Comparison of ENCODE assay signal across 25 cellular contexts in the genomic region with DNA sequence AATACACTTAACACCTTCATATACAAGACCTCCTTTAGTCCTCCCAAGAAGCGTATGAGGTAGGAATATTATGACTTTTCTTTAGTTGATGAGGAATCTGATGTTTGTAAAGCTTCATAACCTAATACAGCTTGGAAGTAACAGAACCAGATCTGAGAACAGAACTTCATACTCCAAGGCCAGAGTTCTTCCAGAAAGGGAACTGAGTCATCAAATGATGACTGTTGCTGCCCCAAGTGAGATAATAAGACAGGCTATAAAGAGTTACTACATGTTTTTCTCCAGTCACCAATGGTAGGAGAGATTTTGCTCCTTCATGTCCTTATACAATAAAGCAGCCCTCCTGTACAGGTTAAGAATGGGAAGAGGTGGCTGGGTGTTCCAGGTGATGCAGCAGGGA.
DNase-seq lines count a peak whose midpoint lies in the region; ATAC-seq, FAIRE-seq and TF ChIP-seq lines count a peak whose summit lies in the region.
"Had no signal": no experiment of that assay in that cellular context is flagged by ENCODE, and none has a peak within 500 bp of the region (broad histone marks: within the 10 kb centered on the region; RNA-seq: fewer than 3 reads in every experiment).

No MANE protein-coding gene starts in this region.

- no peak overlapping the region for H3K4me3 ChIP-seq in BJ (ENCODE audit: low read depth, low read length)
- H3K4me3 ChIP-seq in epithelial cell of esophagus (ENCODE audit: low read length): no peak overlapping the region
- H3K4me3 ChIP-seq in keratinocyte (ENCODE audit: control insufficient read depth in 2 of 3, extremely low read depth in 1 of 3, insufficient read depth in 2 of 3, low read depth in 1 of 3, low read length in 3 of 3): no peak overlapping the region
- no peak overlapping the region for H3K4me3 ChIP-seq in lower lobe of right lung
- H3K4me3 ChIP-seq: HAP-1, lung, sigmoid colon, SJCRH30 had no signal

- H4K20me1 ChIP-seq in keratinocyte (ENCODE audit: control insufficient read depth, extremely low read depth, insufficient read depth, low read length): no peaks in the 10 kb centered on the region

- no peaks in the 10 kb centered on the region for H3K79me2 ChIP-seq in keratinocyte (ENCODE audit: control insufficient read depth, insufficient read depth, low read length)

- intact Hi-C loops in left ventricle myocardium superior (cut with micrococcal nuclease): no loop called here
- intact Hi-C loops in lower lobe of right lung (cut with DNase I): no loop called here

- no peaks in the 10 kb centered on the region for H3K27me3 ChIP-seq in BJ (ENCODE audit: control insufficient read depth, insufficient read depth, low read length)
- no peaks in the 10 kb centered on the region for H3K27me3 ChIP-seq in keratinocyte (ENCODE audit: control insufficient read depth, extremely low read depth, insufficient read depth, low read length)
- no peaks in the 10 kb centered on the region for H3K27me3 ChIP-seq in lower lobe of right lung (ENCODE audit: low read depth)
- H3K27me3 ChIP-seq: sigmoid colon, SJCRH30 had no signal

- H3K4me1 ChIP-seq in keratinocyte (ENCODE audit: control insufficient read depth, extremely low read depth, insufficient read depth, low read length): peaks cover 24% of the 10 kb centered on the region
- no peaks in the 10 kb centered on the region for H3K4me1 ChIP-seq in lower lobe of right lung
- H3K4me1 ChIP-seq: HAP-1, sigmoid colon, SJCRH30 had no signal

- ATAC-seq in left ventricle myocardium superior: no peak
- ATAC-seq in GM18502 (IDR thresholded peaks at IDR 0.05; ENCODE audit: poor library complexity, unreplicated experiment): no peak
- ATAC-seq in lower lobe of right lung: no peak
- ATAC-seq: activated CD4-positive, CD25-positive, alpha-beta regulatory T cell treated with anti-CD3 and anti-CD28 coated beads, Interleukin-2, amount 50 U/mL, for 24 hours; effector memory CD8-positive, alpha-beta T cell had no signal

- H3K9ac ChIP-seq in keratinocyte (ENCODE audit: control insufficient read depth, extremely low read depth, insufficient read depth, low read length): no peak overlapping the region

- H3K36me3 ChIP-seq in BJ (ENCODE audit: control insufficient read depth, insufficient read depth, low read length) (no peaks in the 10 kb centered on the region), keratinocyte (ENCODE audit: control insufficient read depth in 2 of 2, extremely low read depth in 1 of 2, insufficient read depth in 2 of 2, low read length in 2 of 2) (no peaks in the 10 kb centered on the region), lower lobe of right lung (no peaks in the 10 kb centered on the region)
- H3K36me3 ChIP-seq: HAP-1 had no signal

- H3K27ac ChIP-seq in keratinocyte (ENCODE audit: control insufficient read depth, insufficient read depth, low read length) (no peak overlapping the region), lower lobe of right lung (no peak overlapping the region)
- H3K27ac ChIP-seq: sigmoid colon, SJCRH30 had no signal

- TF ChIP-seq CTCF in BJ (IDR thresholded peaks at IDR 0.05; ENCODE audit: insufficient read depth, low read depth, low read length) (no peak), epithelial cell of esophagus (IDR thresholded peaks at IDR 0.05; ENCODE audit: insufficient read depth, low read depth, low read length, missing control alignments) (no peak), keratinocyte (optimal IDR thresholded peaks at IDR 0.05 in 1 of 3, IDR thresholded peaks at IDR 0.05 in 1 of 3, conservative IDR thresholded peaks at IDR 0.05 in 1 of 3; ENCODE audit: extremely low read depth in 1 of 3, insufficient read depth in 2 of 3, low read length in 3 of 3) (no peak), lower lobe of right lung (IDR thresholded peaks at IDR 0.05) (no peak)

- CTCF ChIA-PET in BJ (lab: Yijun Ruan, JAX): no interaction called here

- POLR2A ChIA-PET in BJ (lab: Charles Lee): no interaction called here

- FAIRE-seq in keratinocyte (lab: Jason Lieb, UNC): peak; percentile 39
- FAIRE-seq: GM19239, urothelium cell line had no signal

- dilution Hi-C loops in keratinocyte (cut with MboI; ENCODE audit: extremely low pct_ligation_motif_present, low sequenced_read_pairs): no loop called here

- H3K4me2 ChIP-seq in keratinocyte (ENCODE audit: control insufficient read depth, extremely low read depth, insufficient read depth, low read depth, low read length): no peak overlapping the region

- H3K9me3 ChIP-seq in keratinocyte (ENCODE audit: control insufficient read depth, low read depth, low read length) (no peaks in the 10 kb centered on the region), lower lobe of right lung (no peaks in the 10 kb centered on the region)
- H3K9me3 ChIP-seq: HAP-1, sigmoid colon, SJCRH30 had no signal

- peaks cover 3% of the 10 kb centered on the region for H3K9me1 ChIP-seq in keratinocyte (ENCODE audit: control insufficient read depth, extremely low read depth, insufficient read depth, low read length)

- H2AFZ ChIP-seq in keratinocyte (ENCODE audit: control insufficient read depth, low read length): no peak overlapping the region

- DNase-seq in BJ (ENCODE audit: low read depth) (peak; percentile 31), M059J (ENCODE audit: low read depth) (peak; percentile 12), epithelial cell of esophagus (ENCODE audit: low read depth) (peak; percentile 87), keratinocyte (ENCODE audit: low read depth, low spot score) (peak; percentile 36), left ventricle myocardium superior (no peak), lower lobe of right lung (no peak)
- no peak for DNase-seq in stimulated activated CD4-positive, alpha-beta T cell treated with anti-CD3 and anti-CD28 coated beads, Interleukin-4, amount 100 ng/mL, for 1 hour
- DNase-seq: ACHN; CD8-positive, alpha-beta memory T cell; DND-41; effector memory CD8-positive, alpha-beta T cell; KBM-7; NCI-H1092 treated with DMSO at 0.1 percent for 48 hours; NCI-H2081; NCI-H526; sigmoid colon; SJCRH30; stimulated activated CD4-positive, alpha-beta T cell treated with anti-CD3 and anti-CD28 coated beads, Interleukin-2, amount 100 ng/mL, for 24 hours; T-helper 9 cell had no signal

Comparison
In these comparisons a context has a peak if more than half of its experiments do, and no peak if none do; other contexts are left out.
1. DNase-seq: peak in BJ (single experiment), M059J (single experiment), epithelial cell of esophagus (single experiment) and keratinocyte (single experiment); none in left ventricle myocardium superior (single experiment), lower lobe of right lung (single experiment) and stimulated activated CD4-positive, alpha-beta T cell treated with anti-CD3 and anti-CD28 coated beads, Interleukin-4, amount 100 ng/mL, for 1 hour (single experiment).